ENCODE assay signal across 1 cellular context in genomic region chr11:69642913-69643632, GRCh38.
A peak's percentile ranks its signal among the peaks of the same experiment; 100 is the strongest.
TF ChIP-seq lines count a peak whose summit lies in the region.

No MANE protein-coding gene starts in this region.

TF ChIP-seq in K562, 482 proteins besides CTCF, POLR2A, EP300 and RAD21 (continued from another document and continues in another):
- TF ChIP-seq ZNF407 (IDR thresholded peaks at IDR 0.05; ENCODE audit: low read depth) (no peak), ZNF449 (CRISPR knock-in tag; IDR thresholded peaks at IDR 0.05) (no peak), USF1 (CRISPR knock-in tag; IDR thresholded peaks at IDR 0.05) (no peak), MLLT1 (IDR thresholded peaks at IDR 0.05) (no peak), CREB3 (tag; conservative IDR thresholded peaks at IDR 0.05; ENCODE audit: low read depth) (no peak), PHF20 (IDR thresholded peaks at IDR 0.05; ENCODE audit: partially characterized antibody) (no peak), DMBX1 (CRISPR knock-in tag; IDR thresholded peaks at IDR 0.05; ENCODE audit: borderline replicate concordance) (no peak), ZKSCAN1 (IDR thresholded peaks at IDR 0.05; ENCODE audit: low read depth, low read length) (no peak), ZNF830 (CRISPR knock-in tag; IDR thresholded peaks at IDR 0.05) (no peak), CCAR2 (IDR thresholded peaks at IDR 0.05; ENCODE audit: low read depth, low read length) (no peak), ZBTB17 (CRISPR knock-in tag; IDR thresholded peaks at IDR 0.05) (no peak), ZNF436 (CRISPR knock-in tag; IDR thresholded peaks at IDR 0.05) (no peak), ZNF253 (CRISPR knock-in tag; conservative IDR thresholded peaks at IDR 0.05) (no peak), ZNF175 (CRISPR knock-in tag; IDR thresholded peaks at IDR 0.05; ENCODE audit: low read depth) (no peak), SRSF3 (IDR thresholded peaks at IDR 0.05; ENCODE audit: insufficient read depth, low read length) (no peak), TAF7 (tag; IDR thresholded peaks at IDR 0.05) (no peak), ESRRA (IDR thresholded peaks at IDR 0.05; ENCODE audit: borderline replicate concordance, low read depth) (0 out of 2 replicates have a peak, but pooled peaks have one; percentile 29), ERF (CRISPR knock-in tag; IDR thresholded peaks at IDR 0.05) (no peak), SRSF1 (IDR thresholded peaks at IDR 0.05; ENCODE audit: low read depth, low read length) (no peak), HDAC2 (IDR thresholded peaks at IDR 0.05) (no peak), HNRNPL (IDR thresholded peaks at IDR 0.05; ENCODE audit: low read depth, low read length) (no peak), FOS (IDR thresholded peaks at IDR 0.05; ENCODE audit: extremely low read depth, insufficient read length) (no peak), ZNF57 (CRISPR knock-in tag; IDR thresholded peaks at IDR 0.05) (no peak), SIRT6 (IDR thresholded peaks at IDR 0.05; ENCODE audit: low read depth, low read length) (no peak), HINFP (tag; conservative IDR thresholded peaks at IDR 0.05; ENCODE audit: low read depth) (no peak), ETS1 (conservative IDR thresholded peaks at IDR 0.05; ENCODE audit: control insufficient read depth, low read depth, low read length) (no peak), ZNF77 (CRISPR knock-in tag; IDR thresholded peaks at IDR 0.05) (no peak), NBN (IDR thresholded peaks at IDR 0.05; ENCODE audit: low read depth) (no peak), WHSC1 (IDR thresholded peaks at IDR 0.05; ENCODE audit: low read length) (no peak), CREB3L1 (IDR thresholded peaks at IDR 0.05; ENCODE audit: borderline replicate concordance, low read depth) (no peak), NEUROD1 (IDR thresholded peaks at IDR 0.05; ENCODE audit: borderline replicate concordance, low read depth, low read length, partially characterized antibody) (no peak), TSC22D4 (tag; IDR thresholded peaks at IDR 0.05) (no peak), BRF1 (IDR thresholded peaks at IDR 0.05; ENCODE audit: borderline replicate concordance, extremely low read depth, insufficient read length) (no peak), MBD2 (IDR thresholded peaks at IDR 0.05; ENCODE audit: borderline replicate concordance, low read depth) (no peak), ZNF24 (IDR thresholded peaks at IDR 0.05) (peak; percentile 67; the same call in 1 of the 2 replicates), AFF1 (IDR thresholded peaks at IDR 0.05; ENCODE audit: low read depth in 1 of 2, partially characterized antibody in 2 of 2) (no peak)
